Comparison of ENCODE assay signal across 26 cellular contexts in the genomic region with DNA sequence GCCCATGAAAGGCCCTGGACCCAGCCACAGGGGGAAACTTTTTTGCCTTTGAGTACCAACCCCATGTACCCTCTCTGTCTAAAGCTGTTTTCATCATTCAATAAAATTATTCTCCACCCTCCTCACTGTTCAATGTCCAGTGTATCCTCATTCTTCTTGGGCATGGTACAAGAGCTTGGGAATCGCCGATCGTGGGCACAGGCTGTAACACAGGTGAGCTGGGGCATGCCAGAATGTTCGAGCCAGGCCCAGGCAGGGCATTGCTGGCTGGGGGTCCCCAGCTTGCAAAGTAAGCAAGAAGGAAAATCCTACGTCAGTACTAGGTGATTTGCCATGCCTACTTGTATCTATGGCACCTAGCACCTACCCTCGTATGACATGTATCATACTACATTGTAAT.
"Had no signal": no experiment of that assay in that cellular context is flagged by ENCODE, and none has a peak within 500 bp of the region (broad histone marks: within the 10 kb centered on the region; RNA-seq: fewer than 3 reads in every experiment).

No MANE protein-coding gene starts in this region.

- FAIRE-seq: urothelium cell line had no signal

- H3K27me3 ChIP-seq: stomach, suprapubic skin, testis, thyroid gland, tibial artery, tibial nerve, transverse colon, upper lobe of left lung, upper lobe of right lung, uterus, vagina had no signal

- H3K4me1 ChIP-seq: stomach, suprapubic skin, testis, tibial artery, tibial nerve, transverse colon, upper lobe of left lung, upper lobe of right lung, uterus, vagina had no signal

- ATAC-seq: stimulated activated effector memory CD8-positive, alpha-beta T cell treated with anti-CD3 and anti-CD28 coated beads, Interleukin-12 subunit alpha, Interleukin-12 subunit beta, amount 100 ng/mL, for 72 hours; stimulated activated memory B cell treated with anti-CD40 and anti-IgM and Interleukin-4, amounts not matched to agents 10 μg/mL and 1 μg/mL and 100 μg/mL, for 72 hours; stimulated activated naive B cell treated with anti-CD40 and anti-IgM and Interleukin-4, amounts not matched to agents 10 μg/mL and 1 μg/mL and 100 μg/mL, for 72 hours; stimulated activated naive CD8-positive, alpha-beta T cell treated with anti-CD3 and anti-CD28 coated beads, Interleukin-15, amount 100 ng/mL, for 72 hours; stimulated activated naive CD8-positive, alpha-beta T cell treated with anti-CD3 and anti-CD28 coated beads, Interleukin-15, Interleukin-2, amounts not matched to agents 100 U/mL and 50 U/mL, for 24 hours; upper lobe of right lung had no signal

- H3K27ac ChIP-seq: stomach, suprapubic skin, testis, thoracic aorta, thyroid gland, tibial artery, tibial nerve, transverse colon, upper lobe of left lung, upper lobe of right lung, uterus, vagina had no signal

- H3K9me3 ChIP-seq: stomach, suprapubic skin, testis, thoracic aorta, thyroid gland, tibial artery, tibial nerve, transverse colon, upper lobe of left lung, upper lobe of right lung, uterus, vagina had no signal

- H3K36me3 ChIP-seq: stomach, suprapubic skin, thoracic aorta, thyroid gland, tibial artery, tibial nerve, transverse colon, upper lobe of left lung, upper lobe of right lung, uterus, vagina had no signal

- H3K4me3 ChIP-seq: stomach, suprapubic skin, testis, thoracic aorta, thyroid gland, tibial artery, tibial nerve, transverse colon, upper lobe of left lung, upper lobe of right lung, uterus, vagina had no signal

- DNase-seq: stimulated activated CD4-positive, alpha-beta T cell treated with anti-CD3 and anti-CD28 coated beads, Interleukin-2, amount 100 ng/mL, for 48 hours; stimulated activated CD4-positive, alpha-beta T cell treated with anti-CD3 and anti-CD28 coated beads, Interleukin-4, amount 100 ng/mL, for 1 hour; stimulated activated CD4-positive, alpha-beta T cell treated with anti-CD3 and anti-CD28 coated beads, Interleukin-4, amount 100 ng/mL, for 4 hours; stimulated activated CD8-positive, alpha-beta memory T cell treated with anti-CD3 and anti-CD28 coated beads, Interleukin-4, amount 100 ng/mL, for 48 hours; stimulated activated naive B cell treated with anti-CD40 and anti-IgM and Interleukin-4, amounts not matched to agents 10 μg/mL and 1 μg/mL and 100 μg/mL, for 72 hours; stimulated activated naive CD4-positive, alpha-beta T cell; stimulated activated naive CD4-positive, alpha-beta T cell treated with Interleukin-2 at 50 U/mL for 16 hours; stimulated activated naive CD8-positive, alpha-beta T cell treated with anti-CD3 and anti-CD28 coated beads, Interleukin-15, amount 100 ng/mL, for 72 hours; stimulated activated naive CD8-positive, alpha-beta T cell treated with anti-CD3 and anti-CD28 coated beads, Interleukin-15, Interleukin-2, amounts not matched to agents 100 U/mL and 50 U/mL, for 24 hours; stomach; substantia nigra; testis; thyroid gland; tibial artery; transverse colon; trophoblast cell; upper lobe of right lung; uterus had no signal
